ENCODE assay signal across 9 cellular contexts in genomic region chr16:1979271-1980025, GRCh38. TPM values are rescaled to one million over a fixed set of nuclear protein-coding genes. Genes with fewer than 3 reads are reported as not detected.
DNase-seq lines count a peak whose midpoint lies in the region; ATAC-seq and TF ChIP-seq lines count a peak whose summit lies in the region.
"Had no signal": no experiment of that assay in that cellular context is flagged by ENCODE, and none has a peak within 500 bp of the region (broad histone marks: within the 10 kb centered on the region; RNA-seq: fewer than 3 reads in every experiment).

No MANE protein-coding gene starts in this region.

- H3K27me3 Mint-ChIP-seq in activated CD4-positive, alpha-beta T cell treated with anti-CD3 and anti-CD28 coated beads for 36 hours = peaks cover 17% of the 10 kb centered on the region
- H3K27me3 Mint-ChIP-seq in activated CD4-positive, alpha-beta T cell treated with anti-CD3 and anti-CD28 coated beads, Interleukin-2, amount 10 ng/mL, durations not matched to agents 24 days and 14 days = peaks cover 23% of the 10 kb centered on the region

- H3K36me3 Mint-ChIP-seq in activated CD4-positive, alpha-beta T cell treated with anti-CD3 and anti-CD28 coated beads for 36 hours (ENCODE audit: low read depth) = peaks cover 29% of the 10 kb centered on the region
- peaks cover 21% of the 10 kb centered on the region for H3K36me3 Mint-ChIP-seq in activated CD4-positive, alpha-beta T cell treated with anti-CD3 and anti-CD28 coated beads, Interleukin-2, amount 10 ng/mL, durations not matched to agents 24 days and 14 days (ENCODE audit: low read depth)

- H3K4me3 ChIP-seq in epithelial cell of esophagus (ENCODE audit: low read length) (peak overlapping the region; percentile 46), ascending aorta (no peak overlapping the region)

- H3K4me1 Mint-ChIP-seq in activated CD4-positive, alpha-beta T cell treated with anti-CD3 and anti-CD28 coated beads for 36 hours = peaks cover 14% of the 10 kb centered on the region
- H3K4me1 Mint-ChIP-seq in activated CD4-positive, alpha-beta T cell treated with anti-CD3 and anti-CD28 coated beads, Interleukin-2, amount 10 ng/mL, durations not matched to agents 24 days and 14 days = peaks cover 4% of the 10 kb centered on the region

- H3K9me3 ChIP-seq in ascending aorta = no peaks in the 10 kb centered on the region

- peak; percentile 58 for DNase-seq in activated CD4-positive, alpha-beta T cell treated with anti-CD3 and anti-CD28 coated beads for 36 hours
- DNase-seq in activated CD4-positive, alpha-beta T cell treated with anti-CD3 and anti-CD28 coated beads, Interleukin-2, amount 10 ng/mL, durations not matched to agents 24 days and 14 days = no peak
- peak; percentile 97 for DNase-seq in epithelial cell of esophagus (ENCODE audit: low read depth)
- DNase-seq in stimulated activated CD4-positive, alpha-beta T cell treated with anti-CD3 and anti-CD28 coated beads, Interleukin-4, amount 100 ng/mL, for 24 hours = peak; percentile 36
- DNase-seq in ascending aorta (ENCODE audit: low spot score in 2 of 2) = no peak

- H3K9me3 Mint-ChIP-seq in activated CD4-positive, alpha-beta T cell treated with anti-CD3 and anti-CD28 coated beads for 36 hours (ENCODE audit: low read depth) = no peaks in the 10 kb centered on the region
- H3K9me3 Mint-ChIP-seq in activated CD4-positive, alpha-beta T cell treated with anti-CD3 and anti-CD28 coated beads, Interleukin-2, amount 10 ng/mL, durations not matched to agents 24 days and 14 days = no peaks in the 10 kb centered on the region

- H3K27ac ChIP-seq in ascending aorta = no peak overlapping the region
- H3K27ac ChIP-seq: HL-60 had no signal

- H3K27me3 ChIP-seq in ascending aorta = peaks cover 17% of the 10 kb centered on the region

- H3K27ac Mint-ChIP-seq in activated CD4-positive, alpha-beta T cell treated with anti-CD3 and anti-CD28 coated beads for 36 hours = no peak overlapping the region
- H3K27ac Mint-ChIP-seq in activated CD4-positive, alpha-beta T cell treated with anti-CD3 and anti-CD28 coated beads, Interleukin-2, amount 10 ng/mL, durations not matched to agents 24 days and 14 days = no peak overlapping the region
- H3K27ac Mint-ChIP-seq: brain had no signal

- TF ChIP-seq CTCF in epithelial cell of esophagus (IDR thresholded peaks at IDR 0.05; ENCODE audit: insufficient read depth, low read depth, low read length, missing control alignments) (no peak), ascending aorta (IDR thresholded peaks at IDR 0.05) (no peak)

- peaks cover 42 to 45% of the 10 kb centered on the region in 2 donors for H3K36me3 ChIP-seq in ascending aorta

- H3K4me3 Mint-ChIP-seq in activated CD4-positive, alpha-beta T cell treated with anti-CD3 and anti-CD28 coated beads for 36 hours = no peak overlapping the region
- H3K4me3 Mint-ChIP-seq in activated CD4-positive, alpha-beta T cell treated with anti-CD3 and anti-CD28 coated beads, Interleukin-2, amount 10 ng/mL, durations not matched to agents 24 days and 14 days = no peak overlapping the region
- H3K4me3 Mint-ChIP-seq: brain had no signal

- peaks cover 4% of the 10 kb centered on the region in 2 donors for H3K4me1 ChIP-seq in ascending aorta

- CTCF ChIA-PET in activated CD4-positive, alpha-beta T cell treated with anti-CD3 and anti-CD28 coated beads for 36 hours (lab: Charles Lee) = interaction anchor here (0.5 kb wide), 1 partner anchor 225 kb away, joined by 3 read pairs; no protein-coding TSS in a partner anchor

- intact Hi-C loops in activated CD4-positive, alpha-beta T cell treated with anti-CD3 and anti-CD28 coated beads for 36 hours (cut with DNase I, micrococcal nuclease) = no loop called here
- intact Hi-C loops in activated CD4-positive, alpha-beta T cell treated with anti-CD3 and anti-CD28 coated beads, Interleukin-2, amount 10 ng/mL, durations not matched to agents 24 days and 14 days (cut with micrococcal nuclease) = no loop called here
- intact Hi-C loops in ascending aorta (cut with DNase I) = no loop called here

- no peak for ATAC-seq in activated CD4-positive, alpha-beta T cell treated with anti-CD3 and anti-CD28 coated beads for 36 hours
- no peak for ATAC-seq in HG03354 (IDR thresholded peaks at IDR 0.05; ENCODE audit: poor library complexity, severe bottlenecking, unreplicated experiment)
- ATAC-seq: left lobe of liver had no signal

- POLR2A ChIA-PET in activated CD4-positive, alpha-beta T cell treated with anti-CD3 and anti-CD28 coated beads for 36 hours (lab: Charles Lee) = interaction anchor here (2.1 kb wide), 1 partner anchor 176 kb away, joined by 4 read pairs; the partner anchor contains the start of gene TRAF7

RNA-seq across cellular contexts. Expression of gene NOXO1, which starts 1.8 kb away (rescaled TPM):
- not detected for total RNA-seq in activated CD4-positive, alpha-beta T cell treated with anti-CD3 and anti-CD28 coated beads for 36 hours
- total RNA-seq in activated CD4-positive, alpha-beta T cell treated with anti-CD3 and anti-CD28 coated beads, Interleukin-2, amount 10 ng/mL, durations not matched to agents 24 days and 14 days = 0.56 TPM in 1 of 2 replicates, not detected in the other
- not detected for total RNA-seq in ascending aorta

RNA-seq across cellular contexts. Expression of gene GFER, which starts 4.5 kb away (rescaled TPM):
- 10 to 100 TPM; 25.0 to 25.8 TPM for total RNA-seq in activated CD4-positive, alpha-beta T cell treated with anti-CD3 and anti-CD28 coated beads for 36 hours
- total RNA-seq in activated CD4-positive, alpha-beta T cell treated with anti-CD3 and anti-CD28 coated beads, Interleukin-2, amount 10 ng/mL, durations not matched to agents 24 days and 14 days = 41.6 and 42.8 TPM in 2 replicates
- total RNA-seq in ascending aorta = 2.7 TPM

RNA-seq across cellular contexts. Expression of gene TBL3, which starts 7.6 kb away (rescaled TPM):
- 10 to 100 TPM; 47.4 to 48.6 TPM for total RNA-seq in activated CD4-positive, alpha-beta T cell treated with anti-CD3 and anti-CD28 coated beads for 36 hours
- 81.4 and 87.5 TPM in 2 replicates for total RNA-seq in activated CD4-positive, alpha-beta T cell treated with anti-CD3 and anti-CD28 coated beads, Interleukin-2, amount 10 ng/mL, durations not matched to agents 24 days and 14 days
- total RNA-seq in ascending aorta = 55.7 TPM

RNA-seq across cellular contexts. Expression of gene SYNGR3, which starts 10.3 kb away (rescaled TPM):
- total RNA-seq in activated CD4-positive, alpha-beta T cell treated with anti-CD3 and anti-CD28 coated beads for 36 hours = 1 to 10 TPM; 4.8 to 5.9 TPM
- 18.1 and 20.2 TPM in 2 replicates for total RNA-seq in activated CD4-positive, alpha-beta T cell treated with anti-CD3 and anti-CD28 coated beads, Interleukin-2, amount 10 ng/mL, durations not matched to agents 24 days and 14 days
- total RNA-seq in ascending aorta = 0.32 TPM

RNA-seq across cellular contexts. Expression of gene RNF151, which starts 12.8 kb away (rescaled TPM):
- not detected for total RNA-seq in activated CD4-positive, alpha-beta T cell treated with anti-CD3 and anti-CD28 coated beads for 36 hours
- total RNA-seq in activated CD4-positive, alpha-beta T cell treated with anti-CD3 and anti-CD28 coated beads, Interleukin-2, amount 10 ng/mL, durations not matched to agents 24 days and 14 days = 0.57 TPM in 1 of 2 replicates, not detected in the other
- total RNA-seq in ascending aorta = not detected
- total RNA-seq: left lobe of liver had no signal

Comparison
In these comparisons a context has a peak if more than half of its experiments do, and no peak if none do; other contexts are left out.
1. DNase-seq: peak in activated CD4-positive, alpha-beta T cell treated with anti-CD3 and anti-CD28 coated beads for 36 hours (single experiment), epithelial cell of esophagus (single experiment) and stimulated activated CD4-positive, alpha-beta T cell treated with anti-CD3 and anti-CD28 coated beads, Interleukin-4, amount 100 ng/mL, for 24 hours (single experiment); none in activated CD4-positive, alpha-beta T cell treated with anti-CD3 and anti-CD28 coated beads, Interleukin-2, amount 10 ng/mL, durations not matched to agents 24 days and 14 days (single experiment) and ascending aorta (0 of 2).